7 cellular contexts compared by ENCODE assay signal in the genomic region with DNA sequence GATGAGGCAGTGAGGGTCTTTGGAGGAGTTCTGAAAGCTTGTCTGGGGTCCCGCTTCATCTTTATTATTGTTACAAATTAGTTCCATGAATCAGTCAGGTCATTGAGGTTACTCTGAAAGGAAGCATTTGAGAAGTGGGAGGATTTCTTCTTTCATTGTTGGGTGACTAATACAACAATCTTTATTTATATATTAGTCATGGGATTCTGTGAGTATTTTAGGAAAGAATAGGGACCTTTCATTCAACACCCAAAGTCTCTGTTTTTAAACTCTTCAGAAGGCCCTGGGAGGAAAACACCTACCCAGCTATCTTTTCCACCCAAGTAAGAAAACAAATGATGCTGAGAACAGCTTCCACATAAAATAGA.
A peak's percentile ranks its signal among the peaks of the same experiment; 100 is the strongest.
DNase-seq lines count a peak whose midpoint lies in the region; ATAC-seq and TF ChIP-seq lines count a peak whose summit lies in the region.

No MANE protein-coding gene starts in this region.

- TF ChIP-seq CTCF in GM10266 (IDR thresholded peaks at IDR 0.05; ENCODE audit: control insufficient read depth, insufficient read depth, low read depth, missing control alignments), result no peak

- DNase-seq in HCEC 1CT (peak; percentile 88), SW 1271 (lab: John Stamatoyannopoulos, UW) (peak; percentile 49 to 60), fibroblast of peridontal ligament (ENCODE audit: extremely low read depth) (peak; percentile 82), smooth muscle cell of the brain vasculature (ENCODE audit: low read depth, low spot score) (peak; percentile 43), GM10266 (ENCODE audit: extremely low spot score) (no peak), mesenteric fat pad (ENCODE audit: low spot score) (no peak)

- ATAC-seq in GM19328 (IDR thresholded peaks at IDR 0.05; ENCODE audit: unreplicated experiment), result no peak

Comparison
In these comparisons a context has a peak if more than half of its experiments do, and no peak if none do; other contexts are left out.
1. DNase-seq: peak in HCEC 1CT (single experiment), SW 1271 (2 of 2), fibroblast of peridontal ligament (single experiment) and smooth muscle cell of the brain vasculature (single experiment); none in GM10266 (single experiment) and mesenteric fat pad (single experiment).